8 cellular contexts compared by ENCODE assay signal in the genomic region with DNA sequence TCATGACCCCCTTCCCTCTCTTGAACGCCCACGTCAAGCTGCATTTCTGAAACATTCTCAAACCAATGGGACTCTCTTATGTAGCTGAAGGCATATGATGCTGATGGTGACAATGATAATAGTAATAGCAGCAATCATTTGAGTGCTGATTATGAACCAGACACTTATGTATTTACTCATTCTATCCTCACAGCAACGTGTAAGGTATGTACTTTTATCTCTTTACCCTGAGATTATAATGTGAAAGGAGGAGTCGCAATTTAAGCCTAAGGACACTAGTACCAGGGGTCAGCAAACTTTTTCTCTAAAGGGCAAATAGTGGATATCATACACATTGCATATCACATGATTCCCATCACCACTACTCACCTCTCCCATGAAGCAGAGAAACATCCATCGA.
"Had no signal": no experiment of that assay in that cellular context is flagged by ENCODE, and none has a peak within 500 bp of the region (broad histone marks: within the 10 kb centered on the region; RNA-seq: fewer than 3 reads in every experiment).

No MANE protein-coding gene starts in this region.

- DNase-seq: GM23248, GOT3, H7, H9, HCEC 1CT, HFFc6 had no signal

- H3K9me3 Mint-ChIP-seq: GM23338, H9, HFFc6 had no signal

- H3K4me3 ChIP-seq: GM23248, GM23338, HAP-1 had no signal

- H3K9me3 ChIP-seq: HAP-1 had no signal

- H2AFZ ChIP-seq: GM23248, GM23338 had no signal

- H3K4me2 ChIP-seq: GM23338 had no signal

- H3K27ac ChIP-seq: GM23248 had no signal

- H3K9ac ChIP-seq: GM23248 had no signal

- H3K4me1 ChIP-seq: HAP-1 had no signal

- H3K4me1 Mint-ChIP-seq: GM23338, H9 had no signal

- H3K27ac Mint-ChIP-seq: GM23338, H9, HFFc6 had no signal

- H3K4me3 Mint-ChIP-seq: GM23338, H9, HFFc6 had no signal
